ENCODE assay signal across 8 cellular contexts in genomic region chr5:146817973-146818372, GRCh38.
"Had no signal": no experiment of that assay in that cellular context is flagged by ENCODE, and none has a peak within 500 bp of the region (broad histone marks: within the 10 kb centered on the region; RNA-seq: fewer than 3 reads in every experiment).

No MANE protein-coding gene starts in this region.

- H3K4me2 ChIP-seq: GM23338 had no signal

- H3K9ac ChIP-seq: GM23248 had no signal

- H3K36me3 ChIP-seq: HAP-1 had no signal

- FAIRE-seq: H54 had no signal

- DNase-seq: GM23248, H7, H9, HCEC 1CT, HFFc6 had no signal

- H3K27ac ChIP-seq: GM23248 had no signal

- H2AFZ ChIP-seq: GM23248, GM23338 had no signal

- H3K9me3 ChIP-seq: HAP-1 had no signal

- H3K4me3 ChIP-seq: GM23248, GM23338, HAP-1 had no signal
